Comparison of ENCODE assay signal across 27 cellular contexts in genomic region chr13:87855553-87855952, GRCh38.
DNase-seq lines count a peak whose midpoint lies in the region; ATAC-seq, FAIRE-seq and TF ChIP-seq lines count a peak whose summit lies in the region.
"Had no signal": no experiment of that assay in that cellular context is flagged by ENCODE, and none has a peak within 500 bp of the region (broad histone marks: within the 10 kb centered on the region; RNA-seq: fewer than 3 reads in every experiment).

No MANE protein-coding gene starts in this region.

- TF ChIP-seq CTCF in kidney (IDR thresholded peaks at IDR 0.05; ENCODE audit: borderline replicate concordance, extremely low read depth, insufficient read depth), result no peak

- FAIRE-seq in A204.1 (lab: Jason Lieb, UNC) (peak; percentile 84), RCC 7860 (lab: Jason Lieb, UNC) (peak; percentile 21), colon (lab: Jason Lieb, UNC) (peak; percentile 57), kidney (lab: Jason Lieb, UNC) (peak; percentile 73)
- FAIRE-seq: A549, D721Med, GM12891, GM18507, GM19239 had no signal

- H3K27ac ChIP-seq in kidney (ENCODE audit: low read depth in 2 of 2, low read length in 2 of 2), result no peak overlapping the region
- H3K27ac ChIP-seq: 22Rv1; A549; BLaER1 treated with 17β-estradiol and CSF1 and Interleukin-3, amounts not matched to agents 10 nM and 100 nM had no signal

- no peaks in the 10 kb centered on the region for H3K36me3 ChIP-seq in kidney (ENCODE audit: control insufficient read depth in 1 of 2, insufficient read depth in 2 of 2, low read length in 2 of 2)
- H3K36me3 ChIP-seq: BE2C; BLaER1 treated with 17β-estradiol and CSF1 and Interleukin-3, amounts not matched to agents 10 nM and 100 nM had no signal

- no peaks in the 10 kb centered on the region for H3K4me1 ChIP-seq in kidney (ENCODE audit: control insufficient read depth in 1 of 2, insufficient read depth in 1 of 2, low read depth in 1 of 2, low read length in 2 of 2)
- H3K4me1 ChIP-seq: A549; BE2C; BLaER1 treated with 17β-estradiol and CSF1 and Interleukin-3, amounts not matched to agents 10 nM and 100 nM had no signal

- H3K9ac ChIP-seq in kidney (ENCODE audit: low read length in 2 of 2), result no peak overlapping the region
- H3K9ac ChIP-seq: BLaER1 treated with 17β-estradiol and CSF1 and Interleukin-3, amounts not matched to agents 10 nM and 100 nM had no signal

- intact Hi-C loops in kidney (cut with DNase I), result no loop called here

- H3K4me3 ChIP-seq in kidney (ENCODE audit: low read length in 2 of 2), result no peak overlapping the region
- H3K4me3 ChIP-seq: A549; BLaER1 treated with 17β-estradiol and CSF1 and Interleukin-3, amounts not matched to agents 10 nM and 100 nM; GM23338 had no signal

- ATAC-seq in HG02759 (IDR thresholded peaks at IDR 0.05; ENCODE audit: unreplicated experiment) (no peak), GM19455 (IDR thresholded peaks at IDR 0.05; ENCODE audit: unreplicated experiment) (no peak)
- ATAC-seq: A549, GM23338, HCT116 had no signal

- DNase-seq in RCC 7860 (ENCODE audit: low spot score) (no peak), kidney (no peak), foreskin melanocyte (no peak)
- no peak for DNase-seq in activated CD4-positive, alpha-beta T cell treated with anti-CD3 and anti-CD28 coated beads, Interleukin-2, amount 50 U/mL, for 1 hour
- DNase-seq: ACHN; AML-193; BE2C; CD4-positive, alpha-beta T cell; CD8-positive, alpha-beta memory T cell; DMS 273 treated with DMSO at 0.1 percent for 48 hours; DMS79; EL; GF-D8; H9 had no signal

- H3K9me3 ChIP-seq in kidney (ENCODE audit: control insufficient read depth in 1 of 2, low read length in 2 of 2), result no peaks in the 10 kb centered on the region
- H3K9me3 ChIP-seq: A549; BE2C; BLaER1 treated with 17β-estradiol and CSF1 and Interleukin-3, amounts not matched to agents 10 nM and 100 nM had no signal
